11 cellular contexts compared by ENCODE assay signal in genomic region chr17:36008998-36009665, GRCh38. TPM values are rescaled to one million over a fixed set of nuclear protein-coding genes. Genes with fewer than 3 reads are reported as not detected.
DNase-seq lines count a peak whose midpoint lies in the region; ATAC-seq and TF ChIP-seq lines count a peak whose summit lies in the region.
"Had no signal": no experiment of that assay in that cellular context is flagged by ENCODE, and none has a peak within 500 bp of the region (broad histone marks: within the 10 kb centered on the region; RNA-seq: fewer than 3 reads in every experiment).

No MANE protein-coding gene starts in this region.

- no peaks in the 10 kb centered on the region for H3K36me3 Mint-ChIP-seq in Calu3 (ENCODE audit: insufficient read depth, unreplicated experiment)
- H3K36me3 Mint-ChIP-seq in activated CD8-positive, alpha-beta T cell treated with anti-CD3 and anti-CD28 coated beads, Interleukin-2, amount 10 ng/mL, durations not matched to agents 7 days and 5 days (ENCODE audit: low read depth): no peaks in the 10 kb centered on the region

- TF ChIP-seq RAD21 in HCT116 (IDR thresholded peaks at IDR 0.05; ENCODE audit: low read depth): peak; percentile 35

- no peaks in the 10 kb centered on the region for H3K4me1 ChIP-seq in HCT116 (ENCODE audit: control insufficient read depth in 1 of 2, insufficient read depth in 2 of 2, low read length in 2 of 2)

- H3K27me3 Mint-ChIP-seq in Calu3 (ENCODE audit: unreplicated experiment): peaks cover 44% of the 10 kb centered on the region
- H3K27me3 Mint-ChIP-seq in activated CD8-positive, alpha-beta T cell treated with anti-CD3 and anti-CD28 coated beads, Interleukin-2, amount 10 ng/mL, durations not matched to agents 7 days and 5 days (ENCODE audit: low read depth): peaks cover 5% of the 10 kb centered on the region

- BruUV-seq in Calu3 (replicated peaks; lab: Mats Ljungman, UMichigan): no TSS peak
- no TSS peak for BruUV-seq in HCT116 (replicated peaks; lab: Mats Ljungman, UMichigan)

- RAD21 ChIA-PET in HCT116 (lab: Charles Lee; ENCODE audit: low non-redundant PET in 1 of 2, low total read pairs in 2 of 2, uncharacterized antibody in 2 of 2, unreplicated experiment in 2 of 2): no interaction called here

- POLR2A ChIA-PET in HCT116 (lab: Charles Lee): no interaction called here
- POLR2A ChIA-PET in activated CD8-positive, alpha-beta T cell treated with anti-CD3 and anti-CD28 coated beads, Interleukin-2, amount 10 ng/mL, durations not matched to agents 7 days and 5 days (lab: Charles Lee): no interaction called here
- POLR2A ChIA-PET in HEK293T (lab: Yijun Ruan, JAX): no interaction called here

- no peaks in the 10 kb centered on the region for H3K9me2 ChIP-seq in HCT116 (ENCODE audit: insufficient read depth)

- TF ChIP-seq POLR2A in HCT116 (IDR thresholded peaks at IDR 0.05; ENCODE audit: borderline replicate concordance, extremely low read depth, insufficient read depth, insufficient read length): no peak

- ATAC-seq in HCT116 (peak; percentile 79), GM19324 (IDR thresholded peaks at IDR 0.05; ENCODE audit: low FRiP score, unreplicated experiment) (no peak), HG03196 (IDR thresholded peaks at IDR 0.05; ENCODE audit: unreplicated experiment) (no peak)
- no peak for ATAC-seq in activated CD8-positive, alpha-beta T cell treated with anti-CD3 and anti-CD28 coated beads, Interleukin-2, amount 10 ng/mL, durations not matched to agents 7 days and 5 days

- H3K27ac Mint-ChIP-seq in Calu3 (ENCODE audit: unreplicated experiment): no peak overlapping the region
- no peak overlapping the region for H3K27ac Mint-ChIP-seq in activated CD8-positive, alpha-beta T cell treated with anti-CD3 and anti-CD28 coated beads, Interleukin-2, amount 10 ng/mL, durations not matched to agents 7 days and 5 days
- H3K27ac Mint-ChIP-seq: nephron had no signal

- H3K4me1 Mint-ChIP-seq in Calu3 (ENCODE audit: low read depth, unreplicated experiment): no peaks in the 10 kb centered on the region
- H3K4me1 Mint-ChIP-seq in activated CD8-positive, alpha-beta T cell treated with anti-CD3 and anti-CD28 coated beads, Interleukin-2, amount 10 ng/mL, durations not matched to agents 7 days and 5 days (ENCODE audit: low read depth): peaks cover 7% of the 10 kb centered on the region

- no peak overlapping the region for H3K4me3 ChIP-seq in HCT116 (replicated peaks in 1 of 2; ENCODE audit: low read depth in 1 of 2, low read length in 2 of 2)
- H3K4me3 ChIP-seq in dorsolateral prefrontal cortex: no peak overlapping the region

- no peaks in the 10 kb centered on the region for H3K9me3 Mint-ChIP-seq in Calu3 (ENCODE audit: low read depth, unreplicated experiment)
- H3K9me3 Mint-ChIP-seq in activated CD8-positive, alpha-beta T cell treated with anti-CD3 and anti-CD28 coated beads, Interleukin-2, amount 10 ng/mL, durations not matched to agents 7 days and 5 days (ENCODE audit: insufficient read depth): no peaks in the 10 kb centered on the region

- CTCF ChIA-PET in Calu3 (lab: Charles Lee) (interaction anchor here (0.6 kb wide), 1 partner anchor 9 kb away, joined by 4 read pairs; no protein-coding TSS in a partner anchor), HCT116 (lab: Charles Lee) (interaction anchor here (1.2 kb wide), 1 partner anchor 40 kb away, joined by 4 read pairs; no protein-coding TSS in a partner anchor), HEK293T (lab: Yijun Ruan, JAX) (interaction anchor here (1.2 kb wide), 1 partner anchor 140 kb away, joined by 3 read pairs; no protein-coding TSS in a partner anchor)
- CTCF ChIA-PET in activated CD8-positive, alpha-beta T cell treated with anti-CD3 and anti-CD28 coated beads, Interleukin-2, amount 10 ng/mL, durations not matched to agents 7 days and 5 days (lab: Charles Lee): interaction anchor here (1.1 kb wide), 1 partner anchor 119 kb away, joined by 4 read pairs; no protein-coding TSS in a partner anchor

- DNase-seq in Calu3: no peak
- DNase-seq in HCT116 (ENCODE audit: low read depth, low spot score): no peak
- peak; percentile 27 for DNase-seq in activated CD8-positive, alpha-beta T cell treated with anti-CD3 and anti-CD28 coated beads, Interleukin-2, amount 10 ng/mL, durations not matched to agents 7 days and 5 days
- peak; percentile 44 to 64 for DNase-seq in lung microvascular endothelial cell (ENCODE audit: low read depth in 2 of 2)
- no peak for DNase-seq in HEK293T (ENCODE audit: extremely low spot score)
- DNase-seq in dorsolateral prefrontal cortex: no peak
- DNase-seq: activated CD8-positive, alpha-beta memory T cell treated with anti-CD3 and anti-CD28 coated beads, Interleukin-2, amount 50 U/mL, for 48 hours had no signal

- no peak overlapping the region for H2AFZ ChIP-seq in HCT116 (ENCODE audit: low read depth, low read length, poor library complexity, severe bottlenecking)

- no peaks in the 10 kb centered on the region for H3K9me3 ChIP-seq in HCT116 (ENCODE audit: control insufficient read depth in 1 of 2, insufficient read depth in 1 of 2, low read depth in 1 of 2, low read length in 2 of 2)

- H3K4me2 ChIP-seq in HCT116 (ENCODE audit: low read length): 0 out of 2 replicates have a peak overlapping the region, but pooled peaks have one; percentile 14

- 0 out of 2 replicates have a peak, but pooled peaks cover 9% of the 10 kb centered on the region for H3K27me3 ChIP-seq in HCT116 (ENCODE audit: insufficient read depth, low read length)
- H3K27me3 ChIP-seq in dorsolateral prefrontal cortex: peaks cover 0 to 14% (median 0%) of the 10 kb centered on the region in 45 donors

- no peaks in the 10 kb centered on the region for H3K36me3 ChIP-seq in HCT116 (ENCODE audit: control insufficient read depth in 1 of 2, insufficient read depth in 2 of 2, low read length in 2 of 2)

- H3K4me3 Mint-ChIP-seq in Calu3 (ENCODE audit: low read depth, unreplicated experiment): no peak overlapping the region
- no peak overlapping the region for H3K4me3 Mint-ChIP-seq in activated CD8-positive, alpha-beta T cell treated with anti-CD3 and anti-CD28 coated beads, Interleukin-2, amount 10 ng/mL, durations not matched to agents 7 days and 5 days
- H3K4me3 Mint-ChIP-seq: nephron had no signal

- H3K9ac ChIP-seq in HCT116 (ENCODE audit: low read length): no peak overlapping the region

- peak; percentile 50 for TF ChIP-seq CTCF in Calu3 (IDR thresholded peaks at IDR 0.05; ENCODE audit: unreplicated experiment)
- TF ChIP-seq CTCF in HCT116 (IDR thresholded peaks at IDR 0.05 in 2 of 3, conservative IDR thresholded peaks at IDR 0.05 in 1 of 3; ENCODE audit: borderline replicate concordance in 1 of 3, insufficient read depth in 1 of 3, low read depth in 2 of 3, low read length in 2 of 3): peak; percentile 19 to 79 (median 64); a peak in 5 of 6 replicates
- TF ChIP-seq CTCF in dorsolateral prefrontal cortex (IDR thresholded peaks at IDR 0.05 in 54 of 56, conservative IDR thresholded peaks at IDR 0.05 in 2 of 56; ENCODE audit: low read depth in 1 of 56, partially characterized antibody in 56 of 56): peak in 4 of 56 donors; percentile 7 to 22 (median 18)

- no peaks in the 10 kb centered on the region for H3K79me2 ChIP-seq in HCT116 (ENCODE audit: insufficient read depth, low read length)

- intact Hi-C loops in Calu3 (cut with micrococcal nuclease; ENCODE audit: unreplicated experiment): no loop called here
- intact Hi-C loops in HCT116 (cut with micrococcal nuclease): no loop called here
- intact Hi-C loops in dorsolateral prefrontal cortex (cut with DNase I): no loop called here

- no peak overlapping the region for H3K27ac ChIP-seq in HCT116 (ENCODE audit: low read depth, low read length)
- no peak overlapping the region for H3K27ac ChIP-seq in dorsolateral prefrontal cortex

- no peaks in the 10 kb centered on the region for H4K20me1 ChIP-seq in HCT116 (ENCODE audit: insufficient read depth)

TF ChIP-seq in HCT116, 20 proteins besides CTCF, POLR2A, EP300 and RAD21 (continues in another document):
- TF ChIP-seq POLR2AphosphoS5 (IDR thresholded peaks at IDR 0.05; ENCODE audit: low read depth, low read length) (no peak), YY1 (IDR thresholded peaks at IDR 0.05; ENCODE audit: extremely low read depth, insufficient replicate concordance, low read depth, low read length) (no peak)

TF ChIP-seq in HEK293T, 16 proteins besides CTCF, POLR2A, EP300 and RAD21 (continues in another document):
- TF ChIP-seq FOXM1 (IDR thresholded peaks at IDR 0.05; ENCODE audit: borderline replicate concordance) (no peak), SP1 (IDR thresholded peaks at IDR 0.05) (no peak), L3MBTL2 (conservative IDR thresholded peaks at IDR 0.05) (no peak), SUZ12 (IDR thresholded peaks at IDR 0.05) (no peak)

RNA-seq across cellular contexts. Expression of gene CCL15, which starts 7.8 kb away (rescaled TPM):
- 0.42 TPM in 1 of 2 replicates, not detected in the other for total RNA-seq in Calu3 (2022)
- total RNA-seq in HCT116 (2021; ENCODE audit: unreplicated experiment): not detected
- not detected in 2 replicates for polyA plus RNA-seq in HCT116 (2012)
- total RNA-seq in activated CD8-positive, alpha-beta T cell treated with anti-CD3 and anti-CD28 coated beads, Interleukin-2, amount 10 ng/mL, durations not matched to agents 7 days and 5 days: not detected
- not detected in 2 replicates for total RNA-seq in lung microvascular endothelial cell
- total RNA-seq in dorsolateral prefrontal cortex: not detected
- total RNA-seq: NCI-H460 had no signal

RNA-seq across cellular contexts. Expression of gene CCL23, which starts 8.6 kb away (rescaled TPM):
- total RNA-seq in Calu3 (2022) (not detected in 2 replicates), HCT116 (2021; ENCODE audit: unreplicated experiment) (not detected), lung microvascular endothelial cell (0.65 and 0.99 TPM in 2 replicates), dorsolateral prefrontal cortex (not detected)
- polyA plus RNA-seq in HCT116 (2012): not detected in 2 replicates
- not detected for total RNA-seq in activated CD8-positive, alpha-beta T cell treated with anti-CD3 and anti-CD28 coated beads, Interleukin-2, amount 10 ng/mL, durations not matched to agents 7 days and 5 days
- total RNA-seq: NCI-H460 had no signal

RNA-seq across cellular contexts. Expression of gene CCL14, which starts 22.6 kb away (rescaled TPM):
- not detected in 2 replicates for total RNA-seq in Calu3 (2022)
- total RNA-seq in HCT116 (2021; ENCODE audit: unreplicated experiment): not detected
- not detected in 2 replicates for polyA plus RNA-seq in HCT116 (2012)
- total RNA-seq in activated CD8-positive, alpha-beta T cell treated with anti-CD3 and anti-CD28 coated beads, Interleukin-2, amount 10 ng/mL, durations not matched to agents 7 days and 5 days: not detected
- total RNA-seq in lung microvascular endothelial cell: 3.9 and 4.6 TPM in 2 replicates
- 1 to 10 TPM in 6 of 120 experiments, under 1 TPM in 1, not detected in 113; 0.21 to 3.3 (median 1.8) TPM for total RNA-seq in dorsolateral prefrontal cortex
- total RNA-seq: NCI-H460 had no signal

RNA-seq across cellular contexts. Expression of gene CCL16, which starts 27.8 kb away (rescaled TPM):
- total RNA-seq in Calu3 (2022) (not detected in 2 replicates), HCT116 (2021; ENCODE audit: unreplicated experiment) (not detected), lung microvascular endothelial cell (under 0.01 TPM in 1 of 2 replicates, not detected in the other), dorsolateral prefrontal cortex (not detected)
- not detected in 2 replicates for polyA plus RNA-seq in HCT116 (2012)
- total RNA-seq in activated CD8-positive, alpha-beta T cell treated with anti-CD3 and anti-CD28 coated beads, Interleukin-2, amount 10 ng/mL, durations not matched to agents 7 days and 5 days: not detected
- total RNA-seq: NCI-H460 had no signal

RNA-seq across cellular contexts. Expression of gene CCL18, which starts 54.9 kb away (rescaled TPM):
- not detected in 2 replicates for total RNA-seq in Calu3 (2022)
- not detected for total RNA-seq in HCT116 (2021; ENCODE audit: unreplicated experiment)
- not detected in 2 replicates for polyA plus RNA-seq in HCT116 (2012)
- not detected for total RNA-seq in activated CD8-positive, alpha-beta T cell treated with anti-CD3 and anti-CD28 coated beads, Interleukin-2, amount 10 ng/mL, durations not matched to agents 7 days and 5 days
- total RNA-seq in lung microvascular endothelial cell: not detected in 2 replicates
- total RNA-seq in dorsolateral prefrontal cortex: under 1 TPM in 1 of 120 experiments, not detected in 119; 1.00 TPM
- total RNA-seq: NCI-H460 had no signal

Comparison
In these comparisons a context has a peak if more than half of its experiments do, and no peak if none do; other contexts are left out.
1. DNase-seq: peak in activated CD8-positive, alpha-beta T cell treated with anti-CD3 and anti-CD28 coated beads, Interleukin-2, amount 10 ng/mL, durations not matched to agents 7 days and 5 days (single experiment) and lung microvascular endothelial cell (2 of 2); none in Calu3 (single experiment), HCT116 (single experiment), HEK293T (single experiment) and dorsolateral prefrontal cortex (0 of 10).